8 cellular contexts compared by ENCODE assay signal in the genomic region with DNA sequence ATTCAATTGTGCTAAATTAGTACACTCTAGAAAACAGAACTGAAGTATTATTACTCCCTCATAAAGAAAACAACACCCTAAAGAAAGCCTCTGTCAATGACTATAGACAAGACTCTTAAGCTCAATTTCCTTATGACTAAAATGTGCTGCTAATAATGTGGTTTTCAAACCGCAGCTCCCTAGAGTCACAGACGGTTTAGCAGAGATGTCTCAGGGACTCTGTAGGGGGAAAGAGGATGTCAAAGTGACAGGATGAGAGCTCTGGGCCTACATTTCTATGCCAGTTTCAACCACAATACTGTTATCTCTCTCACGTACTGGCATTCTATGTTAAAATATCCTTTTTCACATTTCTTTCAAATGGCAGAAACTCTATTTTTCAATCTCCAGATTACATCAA. TPM values are rescaled to one million over a fixed set of nuclear protein-coding genes. Genes with fewer than 3 reads are reported as not detected.
DNase-seq lines count a peak whose midpoint lies in the region; ATAC-seq and TF ChIP-seq lines count a peak whose summit lies in the region.

No MANE protein-coding gene starts in this region.

- H3K4me1 Mint-ChIP-seq in MCF 10A (ENCODE audit: insufficient read depth, unreplicated experiment) = no peaks in the 10 kb centered on the region
- H3K4me1 Mint-ChIP-seq in stimulated activated naive CD8-positive, alpha-beta T cell treated with anti-CD3 and anti-CD28 coated beads, Interleukin-15, amount 100 ng/mL, for 72 hours = peaks cover 17% of the 10 kb centered on the region

- CTCF ChIA-PET in MCF 10A (lab: Yijun Ruan, JAX) = interaction anchor here (0.6 kb wide), 1 partner anchor 1485 kb away, joined by 3 read pairs; no protein-coding TSS in a partner anchor

- H3K27me3 ChIP-seq in breast epithelium (no peaks in the 10 kb centered on the region), hepatocyte (no peaks in the 10 kb centered on the region), suprapubic skin (no peaks in the 10 kb centered on the region)

- no peaks in the 10 kb centered on the region for H3K4me1 ChIP-seq in breast epithelium
- H3K4me1 ChIP-seq in hepatocyte (ENCODE audit: insufficient read depth) = no peaks in the 10 kb centered on the region
- H3K4me1 ChIP-seq in suprapubic skin = no peaks in the 10 kb centered on the region

- TF ChIP-seq CTCF in MCF 10A (IDR thresholded peaks at IDR 0.05; ENCODE audit: unreplicated experiment) (no peak), breast epithelium (IDR thresholded peaks at IDR 0.05) (no peak), hepatocyte (IDR thresholded peaks at IDR 0.05; ENCODE audit: poor library complexity) (no peak), suprapubic skin (IDR thresholded peaks at IDR 0.05) (no peak)

- no peaks in the 10 kb centered on the region for H3K79me2 ChIP-seq in hepatocyte

- H3K27ac ChIP-seq in breast epithelium (no peak overlapping the region), hepatocyte (no peak overlapping the region), suprapubic skin (no peak overlapping the region)

- H3K4me3 ChIP-seq in breast epithelium (no peak overlapping the region), hepatocyte (no peak overlapping the region), suprapubic skin (no peak overlapping the region)

- H3K36me3 ChIP-seq in breast epithelium = peaks cover 6% of the 10 kb centered on the region
- H3K36me3 ChIP-seq in hepatocyte (replicated peaks; ENCODE audit: insufficient read depth, low read depth) = no peaks in the 10 kb centered on the region
- H3K36me3 ChIP-seq in suprapubic skin = peaks cover 40% of the 10 kb centered on the region

- H2AFZ ChIP-seq in hepatocyte = no peak overlapping the region

- no peak for TF ChIP-seq POLR2A in breast epithelium (IDR thresholded peaks at IDR 0.05)
- TF ChIP-seq POLR2A in suprapubic skin (IDR thresholded peaks at IDR 0.05) = no peak

- POLR2A ChIA-PET in MCF 10A (lab: Yijun Ruan, JAX) = no interaction called here

- H3K27ac Mint-ChIP-seq in MCF 10A (ENCODE audit: low read depth, unreplicated experiment) = peak overlapping the region; percentile 33
- H3K27ac Mint-ChIP-seq in stimulated activated naive CD8-positive, alpha-beta T cell treated with anti-CD3 and anti-CD28 coated beads, Interleukin-15, amount 100 ng/mL, for 72 hours = peak overlapping the region; percentile 16 to 54

- no peaks in the 10 kb centered on the region for H3K9me2 ChIP-seq in hepatocyte (replicated peaks; ENCODE audit: insufficient read depth)

- H3K4me3 Mint-ChIP-seq in MCF 10A (ENCODE audit: unreplicated experiment) = no peak overlapping the region
- H3K4me3 Mint-ChIP-seq in stimulated activated naive CD8-positive, alpha-beta T cell treated with anti-CD3 and anti-CD28 coated beads, Interleukin-15, amount 100 ng/mL, for 72 hours = peak overlapping the region in 1 of 2 donors; percentile 12

- WGBS in hepatocyte (ENCODE audit: low lambda C conversion rate, missing lambda C conversion rate) = 84% methylated on average over 3 of the region's 3 CpGs
- WGBS in suprapubic skin = 70% methylated on average over 3 of the region's 3 CpGs

- peaks cover 39% of the 10 kb centered on the region for H3K36me3 Mint-ChIP-seq in MCF 10A (ENCODE audit: insufficient read depth, unreplicated experiment)

- H4K20me1 ChIP-seq in hepatocyte (ENCODE audit: insufficient read depth, poor library complexity, severe bottlenecking) = no peaks in the 10 kb centered on the region

- DNase-seq in MCF 10A (ENCODE audit: unreplicated experiment) = no peak
- no peak for DNase-seq in breast epithelium (ENCODE audit: low spot score in 2 of 2)
- DNase-seq in activated CD4-positive, alpha-beta T cell treated with anti-CD3 and anti-CD28 coated beads for 4 hours = peak; percentile 16 to 21
- peak; percentile 18 to 52 for DNase-seq in stimulated activated naive CD8-positive, alpha-beta T cell treated with anti-CD3 and anti-CD28 coated beads, Interleukin-15, amount 100 ng/mL, for 72 hours
- DNase-seq in hepatocyte (ENCODE audit: low spot score) = no peak
- DNase-seq in suprapubic skin (ENCODE audit: low spot score in 2 of 2) = no peak

- ATAC-seq in HG03108 (IDR thresholded peaks at IDR 0.05; ENCODE audit: unreplicated experiment) (peak; percentile 100), esophagus mucosa (no peak)
- ATAC-seq in stimulated activated naive CD8-positive, alpha-beta T cell treated with anti-CD3 and anti-CD28 coated beads, Interleukin-15, amount 100 ng/mL, for 72 hours = peak; percentile 100

- H3K27me3 Mint-ChIP-seq in MCF 10A (ENCODE audit: insufficient read depth, unreplicated experiment) = no peaks in the 10 kb centered on the region
- no peaks in the 10 kb centered on the region for H3K27me3 Mint-ChIP-seq in stimulated activated naive CD8-positive, alpha-beta T cell treated with anti-CD3 and anti-CD28 coated beads, Interleukin-15, amount 100 ng/mL, for 72 hours

- BruUV-seq in MCF 10A (replicated peaks; lab: Mats Ljungman, UMichigan) = no TSS peak

- H3K9me3 ChIP-seq in breast epithelium (no peaks in the 10 kb centered on the region), hepatocyte (ENCODE audit: low read depth) (no peaks in the 10 kb centered on the region), suprapubic skin (no peaks in the 10 kb centered on the region)

- no peak overlapping the region for H3K4me2 ChIP-seq in hepatocyte

- no peaks in the 10 kb centered on the region for H3K9me3 Mint-ChIP-seq in MCF 10A (ENCODE audit: unreplicated experiment)
- no peaks in the 10 kb centered on the region for H3K9me3 Mint-ChIP-seq in stimulated activated naive CD8-positive, alpha-beta T cell treated with anti-CD3 and anti-CD28 coated beads, Interleukin-15, amount 100 ng/mL, for 72 hours

- intact Hi-C loops in MCF 10A (cut with micrococcal nuclease) = no loop called here
- intact Hi-C loops in breast epithelium (cut with DNase I; ENCODE audit: low total_unique reads) = no loop called here

- no peak for TF ChIP-seq EP300 in suprapubic skin (IDR thresholded peaks at IDR 0.05)

RNA-seq across cellular contexts. Expression of a gene that starts 37.6 kb away (rescaled TPM):
- 0.54 and 0.98 TPM in 2 replicates for total RNA-seq in MCF 10A (2022)
- 1 to 10 TPM in 1 of 3 donors, under 1 TPM in 2; 0.80 to 1.9 (median 0.98) TPM for total RNA-seq in breast epithelium
- total RNA-seq in esophagus mucosa = 0.16 TPM
- not detected in 2 replicates for total RNA-seq in hepatocyte
- polyA plus RNA-seq in hepatocyte = not detected in 2 replicates
- total RNA-seq in suprapubic skin = not detected

RNA-seq across cellular contexts. Expression of a gene that starts 43.3 kb away (rescaled TPM):
- total RNA-seq in MCF 10A (2022) = 62.9 and 63.3 TPM in 2 replicates
- 10 to 100 TPM; 64.6 to 85.9 (median 79.6) TPM for total RNA-seq in breast epithelium
- 49.4 TPM for total RNA-seq in esophagus mucosa
- total RNA-seq in hepatocyte = 88.7 and 89.6 TPM in 2 replicates
- 49.5 and 58.2 TPM in 2 replicates for polyA plus RNA-seq in hepatocyte
- 10 to 100 TPM; 45.7 to 57.2 (median 53.2) TPM for total RNA-seq in suprapubic skin

RNA-seq across cellular contexts. Expression of a gene that starts 44.2 kb away (rescaled TPM):
- total RNA-seq in MCF 10A (2022) (2.5 and 2.6 TPM in 2 replicates), breast epithelium (10 to 100 TPM in 1 of 3 donors, 1 to 10 TPM in 2; 4.3 to 10.8 (median 6.3) TPM), esophagus mucosa (1.3 TPM), hepatocyte (13.2 and 20.0 TPM in 2 replicates), suprapubic skin (1 to 10 TPM; 1.6 to 3.0 (median 2.0) TPM)
- polyA plus RNA-seq in hepatocyte = 19.4 and 23.1 TPM in 2 replicates

Comparison
In these comparisons a context has a peak if more than half of its experiments do, and no peak if none do; other contexts are left out.
1. DNase-seq: peak in activated CD4-positive, alpha-beta T cell treated with anti-CD3 and anti-CD28 coated beads for 4 hours (2 of 2) and stimulated activated naive CD8-positive, alpha-beta T cell treated with anti-CD3 and anti-CD28 coated beads, Interleukin-15, amount 100 ng/mL, for 72 hours (2 of 2); none in MCF 10A (single experiment), breast epithelium (0 of 2), hepatocyte (single experiment) and suprapubic skin (0 of 2).